2 cellular contexts compared by ENCODE assay signal in the genomic region with DNA sequence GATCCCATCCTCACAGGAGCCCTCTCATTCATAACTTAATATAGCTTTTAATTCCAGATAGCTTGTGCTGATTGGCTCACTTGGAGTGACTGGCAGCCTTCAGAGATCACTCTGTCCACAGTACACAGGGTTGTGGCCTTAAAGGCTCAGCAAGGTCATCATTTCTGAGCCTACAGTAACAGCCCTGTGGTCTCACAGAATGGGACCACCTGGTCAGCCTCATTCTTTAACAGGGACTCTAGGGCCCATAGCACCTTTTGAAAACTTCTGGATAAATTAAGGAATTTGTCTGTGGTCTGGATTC.
TF ChIP-seq lines count a peak whose summit lies in the region.

No MANE protein-coding gene starts in this region.

TF ChIP-seq in GM23338, 12 proteins besides CTCF, POLR2A, EP300 and RAD21 (continued from another document):
- TF ChIP-seq, protein P1, sequence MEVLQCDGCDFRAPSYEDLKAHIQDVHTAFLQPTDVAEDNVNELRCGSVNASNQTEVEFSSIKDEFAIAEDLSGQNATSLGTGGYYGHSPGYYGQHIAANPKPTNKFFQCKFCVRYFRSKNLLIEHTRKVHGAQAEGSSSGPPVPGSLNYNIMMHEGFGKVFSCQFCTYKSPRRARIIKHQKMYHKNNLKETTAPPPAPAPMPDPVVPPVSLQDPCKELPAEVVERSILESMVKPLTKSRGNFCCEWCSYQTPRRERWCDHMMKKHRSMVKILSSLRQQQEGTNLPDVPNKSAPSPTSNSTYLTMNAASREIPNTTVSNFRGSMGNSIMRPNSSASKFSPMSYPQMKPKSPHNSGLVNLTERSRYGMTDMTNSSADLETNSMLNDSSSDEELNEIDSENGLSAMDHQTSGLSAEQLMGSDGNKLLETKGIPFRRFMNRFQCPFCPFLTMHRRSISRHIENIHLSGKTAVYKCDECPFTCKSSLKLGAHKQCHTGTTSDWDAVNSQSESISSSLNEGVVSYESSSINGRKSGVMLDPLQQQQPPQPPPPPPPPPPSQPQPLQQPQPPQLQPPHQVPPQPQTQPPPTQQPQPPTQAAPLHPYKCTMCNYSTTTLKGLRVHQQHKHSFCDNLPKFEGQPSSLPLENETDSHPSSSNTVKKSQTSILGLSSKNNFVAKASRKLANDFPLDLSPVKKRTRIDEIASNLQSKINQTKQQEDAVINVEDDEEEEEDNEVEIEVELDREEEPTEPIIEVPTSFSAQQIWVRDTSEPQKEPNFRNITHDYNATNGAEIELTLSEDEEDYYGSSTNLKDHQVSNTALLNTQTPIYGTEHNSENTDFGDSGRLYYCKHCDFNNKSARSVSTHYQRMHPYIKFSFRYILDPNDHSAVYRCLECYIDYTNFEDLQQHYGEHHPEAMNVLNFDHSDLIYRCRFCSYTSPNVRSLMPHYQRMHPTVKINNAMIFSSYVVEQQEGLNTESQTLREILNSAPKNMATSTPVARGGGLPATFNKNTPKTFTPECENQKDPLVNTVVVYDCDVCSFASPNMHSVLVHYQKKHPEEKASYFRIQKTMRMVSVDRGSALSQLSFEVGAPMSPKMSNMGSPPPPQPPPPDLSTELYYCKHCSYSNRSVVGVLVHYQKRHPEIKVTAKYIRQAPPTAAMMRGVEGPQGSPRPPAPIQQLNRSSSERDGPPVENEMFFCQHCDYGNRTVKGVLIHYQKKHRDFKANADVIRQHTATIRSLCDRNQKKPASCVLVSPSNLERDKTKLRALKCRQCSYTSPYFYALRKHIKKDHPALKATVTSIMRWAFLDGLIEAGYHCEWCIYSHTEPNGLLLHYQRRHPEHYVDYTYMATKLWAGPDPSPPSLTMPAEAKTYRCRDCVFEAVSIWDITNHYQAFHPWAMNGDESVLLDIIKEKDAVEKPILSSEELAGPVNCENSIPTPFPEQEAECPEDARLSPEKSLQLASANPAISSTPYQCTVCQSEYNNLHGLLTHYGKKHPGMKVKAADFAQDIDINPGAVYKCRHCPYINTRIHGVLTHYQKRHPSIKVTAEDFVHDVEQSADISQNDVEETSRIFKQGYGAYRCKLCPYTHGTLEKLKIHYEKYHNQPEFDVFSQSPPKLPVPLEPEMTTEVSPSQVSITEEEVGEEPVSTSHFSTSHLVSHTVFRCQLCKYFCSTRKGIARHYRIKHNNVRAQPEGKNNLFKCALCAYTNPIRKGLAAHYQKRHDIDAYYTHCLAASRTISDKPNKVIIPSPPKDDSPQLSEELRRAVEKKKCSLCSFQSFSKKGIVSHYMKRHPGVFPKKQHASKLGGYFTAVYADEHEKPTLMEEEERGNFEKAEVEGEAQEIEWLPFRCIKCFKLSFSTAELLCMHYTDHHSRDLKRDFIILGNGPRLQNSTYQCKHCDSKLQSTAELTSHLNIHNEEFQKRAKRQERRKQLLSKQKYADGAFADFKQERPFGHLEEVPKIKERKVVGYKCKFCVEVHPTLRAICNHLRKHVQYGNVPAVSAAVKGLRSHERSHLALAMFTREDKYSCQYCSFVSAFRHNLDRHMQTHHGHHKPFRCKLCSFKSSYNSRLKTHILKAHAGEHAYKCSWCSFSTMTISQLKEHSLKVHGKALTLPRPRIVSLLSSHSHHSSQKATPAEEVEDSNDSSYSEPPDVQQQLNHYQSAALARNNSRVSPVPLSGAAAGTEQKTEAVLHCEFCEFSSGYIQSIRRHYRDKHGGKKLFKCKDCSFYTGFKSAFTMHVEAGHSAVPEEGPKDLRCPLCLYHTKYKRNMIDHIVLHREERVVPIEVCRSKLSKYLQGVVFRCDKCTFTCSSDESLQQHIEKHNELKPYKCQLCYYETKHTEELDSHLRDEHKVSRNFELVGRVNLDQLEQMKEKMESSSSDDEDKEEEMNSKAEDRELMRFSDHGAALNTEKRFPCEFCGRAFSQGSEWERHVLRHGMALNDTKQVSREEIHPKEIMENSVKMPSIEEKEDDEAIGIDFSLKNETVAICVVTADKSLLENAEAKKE (CRISPR knock-in tag; IDR thresholded peaks at IDR 0.05) = no peak
- no peak for TF ChIP-seq EZH2 (IDR thresholded peaks at IDR 0.05; ENCODE audit: low read depth, unreplicated experiment)
- no peak for TF ChIP-seq EZH2phosphoT487 (IDR thresholded peaks at IDR 0.05; ENCODE audit: unreplicated experiment)
- TF ChIP-seq, protein P2, sequence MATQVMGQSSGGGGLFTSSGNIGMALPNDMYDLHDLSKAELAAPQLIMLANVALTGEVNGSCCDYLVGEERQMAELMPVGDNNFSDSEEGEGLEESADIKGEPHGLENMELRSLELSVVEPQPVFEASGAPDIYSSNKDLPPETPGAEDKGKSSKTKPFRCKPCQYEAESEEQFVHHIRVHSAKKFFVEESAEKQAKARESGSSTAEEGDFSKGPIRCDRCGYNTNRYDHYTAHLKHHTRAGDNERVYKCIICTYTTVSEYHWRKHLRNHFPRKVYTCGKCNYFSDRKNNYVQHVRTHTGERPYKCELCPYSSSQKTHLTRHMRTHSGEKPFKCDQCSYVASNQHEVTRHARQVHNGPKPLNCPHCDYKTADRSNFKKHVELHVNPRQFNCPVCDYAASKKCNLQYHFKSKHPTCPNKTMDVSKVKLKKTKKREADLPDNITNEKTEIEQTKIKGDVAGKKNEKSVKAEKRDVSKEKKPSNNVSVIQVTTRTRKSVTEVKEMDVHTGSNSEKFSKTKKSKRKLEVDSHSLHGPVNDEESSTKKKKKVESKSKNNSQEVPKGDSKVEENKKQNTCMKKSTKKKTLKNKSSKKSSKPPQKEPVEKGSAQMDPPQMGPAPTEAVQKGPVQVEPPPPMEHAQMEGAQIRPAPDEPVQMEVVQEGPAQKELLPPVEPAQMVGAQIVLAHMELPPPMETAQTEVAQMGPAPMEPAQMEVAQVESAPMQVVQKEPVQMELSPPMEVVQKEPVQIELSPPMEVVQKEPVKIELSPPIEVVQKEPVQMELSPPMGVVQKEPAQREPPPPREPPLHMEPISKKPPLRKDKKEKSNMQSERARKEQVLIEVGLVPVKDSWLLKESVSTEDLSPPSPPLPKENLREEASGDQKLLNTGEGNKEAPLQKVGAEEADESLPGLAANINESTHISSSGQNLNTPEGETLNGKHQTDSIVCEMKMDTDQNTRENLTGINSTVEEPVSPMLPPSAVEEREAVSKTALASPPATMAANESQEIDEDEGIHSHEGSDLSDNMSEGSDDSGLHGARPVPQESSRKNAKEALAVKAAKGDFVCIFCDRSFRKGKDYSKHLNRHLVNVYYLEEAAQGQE (IDR thresholded peaks at IDR 0.05; ENCODE audit: unreplicated experiment) = no peak
- TF ChIP-seq, protein P3, sequence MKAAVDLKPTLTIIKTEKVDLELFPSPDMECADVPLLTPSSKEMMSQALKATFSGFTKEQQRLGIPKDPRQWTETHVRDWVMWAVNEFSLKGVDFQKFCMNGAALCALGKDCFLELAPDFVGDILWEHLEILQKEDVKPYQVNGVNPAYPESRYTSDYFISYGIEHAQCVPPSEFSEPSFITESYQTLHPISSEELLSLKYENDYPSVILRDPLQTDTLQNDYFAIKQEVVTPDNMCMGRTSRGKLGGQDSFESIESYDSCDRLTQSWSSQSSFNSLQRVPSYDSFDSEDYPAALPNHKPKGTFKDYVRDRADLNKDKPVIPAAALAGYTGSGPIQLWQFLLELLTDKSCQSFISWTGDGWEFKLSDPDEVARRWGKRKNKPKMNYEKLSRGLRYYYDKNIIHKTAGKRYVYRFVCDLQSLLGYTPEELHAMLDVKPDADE (IDR thresholded peaks at IDR 0.05) = no peak
- TF ChIP-seq ZNF114 (CRISPR knock-in tag; IDR thresholded peaks at IDR 0.05) = no peak

TF ChIP-seq in SK-N-SH treated with all-trans-retinoic acid at 6 μM for 48 hours, 23 proteins besides CTCF, POLR2A, EP300 and RAD21 (continued from another document):
- TF ChIP-seq PPARA (CRISPR knock-in tag; IDR thresholded peaks at IDR 0.05; ENCODE audit: borderline replicate concordance) (no peak), TCF4 (CRISPR knock-in tag; IDR thresholded peaks at IDR 0.05; ENCODE audit: borderline replicate concordance) (no peak), BACH2 (CRISPR knock-in tag; IDR thresholded peaks at IDR 0.05; ENCODE audit: borderline replicate concordance) (no peak), ZFP3 (CRISPR knock-in tag; IDR thresholded peaks at IDR 0.05) (no peak), ZC3H10 (CRISPR knock-in tag; IDR thresholded peaks at IDR 0.05) (no peak), GLIS3 (CRISPR knock-in tag; IDR thresholded peaks at IDR 0.05) (no peak), ZNF565 (CRISPR knock-in tag; conservative IDR thresholded peaks at IDR 0.05; ENCODE audit: low read depth) (no peak), RARB (CRISPR knock-in tag; IDR thresholded peaks at IDR 0.05) (no peak), ARNTL (CRISPR knock-in tag; IDR thresholded peaks at IDR 0.05; ENCODE audit: borderline replicate concordance, low read depth) (no peak)
- TF ChIP-seq, protein P4, sequence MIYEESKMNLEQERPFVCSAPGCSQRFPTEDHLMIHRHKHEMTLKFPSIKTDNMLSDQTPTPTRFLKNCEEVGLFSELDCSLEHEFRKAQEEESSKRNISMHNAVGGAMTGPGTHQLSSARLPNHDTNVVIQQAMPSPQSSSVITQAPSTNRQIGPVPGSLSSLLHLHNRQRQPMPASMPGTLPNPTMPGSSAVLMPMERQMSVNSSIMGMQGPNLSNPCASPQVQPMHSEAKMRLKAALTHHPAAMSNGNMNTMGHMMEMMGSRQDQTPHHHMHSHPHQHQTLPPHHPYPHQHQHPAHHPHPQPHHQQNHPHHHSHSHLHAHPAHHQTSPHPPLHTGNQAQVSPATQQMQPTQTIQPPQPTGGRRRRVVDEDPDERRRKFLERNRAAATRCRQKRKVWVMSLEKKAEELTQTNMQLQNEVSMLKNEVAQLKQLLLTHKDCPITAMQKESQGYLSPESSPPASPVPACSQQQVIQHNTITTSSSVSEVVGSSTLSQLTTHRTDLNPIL (CRISPR knock-in tag; IDR thresholded peaks at IDR 0.05; ENCODE audit: low read depth) = no peak
TF ChIP-seq in SK-N-SH treated with all-trans-retinoic acid at 6 μM for 48 hours: peak in this region for 0.
